Comparison of ENCODE assay signal across 20 cellular contexts in genomic region chr11:14259870-14260269, GRCh38.
"Had no signal": no experiment of that assay in that cellular context is flagged by ENCODE, and none has a peak within 500 bp of the region (broad histone marks: within the 10 kb centered on the region; RNA-seq: fewer than 3 reads in every experiment).

No MANE protein-coding gene starts in this region.

- H3K4me2 ChIP-seq: neural progenitor cell, smooth muscle cell had no signal

- H3K27ac Mint-ChIP-seq: activated B cell treated with CpG ODN at 0.5 μM for 24 hours; activated CD4-positive, alpha-beta T cell treated with anti-CD3 and anti-CD28 coated beads for 36 hours; activated naive CD8-positive, alpha-beta T cell; activated T-helper 17 cell treated with anti-CD3 and anti-CD28 coated beads, Interleukin-2, amount 50 U/mL, for 72 hours; naive thymus-derived CD8-positive, alpha-beta T cell; neural progenitor cell; T-helper 1 cell treated with Interleukin-12 subunit alpha and Interleukin-12 subunit beta and Interleukin-4 antibody, amounts not matched to agents 30 μg/mL and 1 μg/mL, for 36 hours had no signal

- H3K27me3 ChIP-seq: neural progenitor cell, thyroid gland had no signal

- H2AFZ ChIP-seq: neural progenitor cell had no signal

- H3K27ac ChIP-seq: left ventricle myocardium inferior, neural progenitor cell, thyroid gland had no signal

- H3K9me3 Mint-ChIP-seq: activated T-helper 17 cell treated with anti-CD3 and anti-CD28 coated beads, Interleukin-2, amount 50 U/mL, for 72 hours; neural progenitor cell; T-helper 1 cell treated with Interleukin-12 subunit alpha and Interleukin-12 subunit beta and Interleukin-4 antibody, amounts not matched to agents 30 μg/mL and 1 μg/mL, for 36 hours had no signal

- H3K4me3 Mint-ChIP-seq: activated B cell treated with CpG ODN at 0.5 μM for 24 hours; activated CD4-positive, alpha-beta T cell treated with anti-CD3 and anti-CD28 coated beads for 36 hours; activated naive CD8-positive, alpha-beta T cell; activated T-helper 17 cell treated with anti-CD3 and anti-CD28 coated beads, Interleukin-2, amount 50 U/mL, for 72 hours; naive thymus-derived CD8-positive, alpha-beta T cell; neural progenitor cell; T-helper 1 cell treated with Interleukin-12 subunit alpha and Interleukin-12 subunit beta and Interleukin-4 antibody, amounts not matched to agents 30 μg/mL and 1 μg/mL, for 36 hours had no signal

- ATAC-seq: activated CD4-positive, alpha-beta T cell treated with anti-CD3 and anti-CD28 coated beads for 36 hours; activated T-helper 17 cell treated with anti-CD3 and anti-CD28 coated beads, Interleukin-2, amount 50 U/mL, for 72 hours; naive thymus-derived CD8-positive, alpha-beta T cell; sciatic nerve had no signal

- H3K9me3 ChIP-seq: left ventricle myocardium inferior, thyroid gland had no signal

- H3K4me3 ChIP-seq: left ventricle myocardium inferior, neural progenitor cell, smooth muscle cell, thyroid gland had no signal

- H3K36me3 ChIP-seq: left ventricle myocardium inferior, neural progenitor cell, thyroid gland had no signal

- H3K4me1 ChIP-seq: left ventricle myocardium inferior, thyroid gland had no signal

- H3K27me3 Mint-ChIP-seq: activated CD4-positive, alpha-beta T cell treated with anti-CD3 and anti-CD28 coated beads for 36 hours; activated naive CD8-positive, alpha-beta T cell; activated T-helper 17 cell treated with anti-CD3 and anti-CD28 coated beads, Interleukin-2, amount 50 U/mL, for 72 hours; naive thymus-derived CD8-positive, alpha-beta T cell had no signal

- H3K4me1 Mint-ChIP-seq: activated B cell treated with CpG ODN at 0.5 μM for 24 hours; activated CD4-positive, alpha-beta T cell treated with anti-CD3 and anti-CD28 coated beads for 36 hours; activated T-helper 17 cell treated with anti-CD3 and anti-CD28 coated beads, Interleukin-2, amount 50 U/mL, for 72 hours; naive thymus-derived CD8-positive, alpha-beta T cell had no signal

- DNase-seq: activated B cell treated with CpG ODN at 0.5 μM for 24 hours; activated CD4-positive, alpha-beta T cell treated with anti-CD3 and anti-CD28 coated beads for 36 hours; activated CD4-positive, alpha-beta T cell treated with anti-CD3 and anti-CD28 coated beads, Interleukin-2, amount 50 U/mL, for 4 hours; amniotic stem cell; cerebellar nuclear complex; foreskin melanocyte; left ventricle myocardium inferior; naive thymus-derived CD8-positive, alpha-beta T cell; posterior cingulate gyrus; stimulated activated CD4-positive, alpha-beta T cell treated with anti-CD3 and anti-CD28 coated beads, Interleukin-15, amount 100 ng/mL, for 24 hours; stimulated activated naive CD4-positive, alpha-beta T cell; substantia nigra; T1000 had no signal

- H3K9ac ChIP-seq: neural progenitor cell had no signal
